ENCODE assay signal across 30 cellular contexts in genomic region chr11:1239596-1240205, GRCh38. TPM values are rescaled to one million over a fixed set of nuclear protein-coding genes. Genes with fewer than 3 reads are reported as not detected.
"Had no signal": no experiment of that assay in that cellular context is flagged by ENCODE, and none has a peak within 500 bp of the region (broad histone marks: within the 10 kb centered on the region; RNA-seq: fewer than 3 reads in every experiment).

No MANE protein-coding gene starts in this region.

- ATAC-seq: stimulated activated effector memory CD8-positive, alpha-beta T cell treated with anti-CD3 and anti-CD28 coated beads, Interleukin-12 subunit alpha, Interleukin-12 subunit beta, amount 100 ng/mL, for 72 hours; stimulated activated memory B cell treated with anti-CD40 and anti-IgM and Interleukin-4, amounts not matched to agents 10 μg/mL and 1 μg/mL and 100 μg/mL, for 72 hours; stimulated activated naive B cell treated with anti-CD40 and anti-IgM and Interleukin-4, amounts not matched to agents 10 μg/mL and 1 μg/mL and 100 μg/mL, for 72 hours; stimulated activated naive CD8-positive, alpha-beta T cell treated with anti-CD3 and anti-CD28 coated beads, Interleukin-15, amount 100 ng/mL, for 72 hours; stimulated activated naive CD8-positive, alpha-beta T cell treated with anti-CD3 and anti-CD28 coated beads, Interleukin-15, Interleukin-2, amounts not matched to agents 100 U/mL and 50 U/mL, for 24 hours had no signal

- H3K4me3 ChIP-seq: stomach, suprapubic skin, testis, thoracic aorta, thyroid gland, tibial artery, tibial nerve, transverse colon, upper lobe of left lung, upper lobe of right lung, uterus, vagina had no signal

- H3K36me3 ChIP-seq: suprapubic skin, thoracic aorta, thyroid gland, tibial artery, transverse colon, upper lobe of left lung, upper lobe of right lung, uterus, vagina had no signal

- DNase-seq: stimulated activated CD4-positive, alpha-beta T cell treated with anti-CD3 and anti-CD28 coated beads, Interleukin-2, amount 100 ng/mL, for 48 hours; stimulated activated CD4-positive, alpha-beta T cell treated with anti-CD3 and anti-CD28 coated beads, Interleukin-4, amount 100 ng/mL, for 1 hour; stimulated activated CD4-positive, alpha-beta T cell treated with anti-CD3 and anti-CD28 coated beads, Interleukin-4, amount 100 ng/mL, for 24 hours; stimulated activated CD4-positive, alpha-beta T cell treated with anti-CD3 and anti-CD28 coated beads, Interleukin-4, amount 100 ng/mL, for 4 hours; stimulated activated CD8-positive, alpha-beta memory T cell treated with anti-CD3 and anti-CD28 coated beads, Interleukin-4, amount 100 ng/mL, for 48 hours; stimulated activated naive B cell treated with anti-CD40 and anti-IgM and Interleukin-4, amounts not matched to agents 10 μg/mL and 1 μg/mL and 100 μg/mL, for 72 hours; stimulated activated naive CD4-positive, alpha-beta T cell; stimulated activated naive CD4-positive, alpha-beta T cell treated with Interleukin-2 at 50 U/mL for 16 hours; stimulated activated naive CD8-positive, alpha-beta T cell treated with anti-CD3 and anti-CD28 coated beads, Interleukin-15, amount 100 ng/mL, for 72 hours; stimulated activated naive CD8-positive, alpha-beta T cell treated with anti-CD3 and anti-CD28 coated beads, Interleukin-15, Interleukin-2, amounts not matched to agents 100 U/mL and 50 U/mL, for 24 hours; substantia nigra; testis; tibial artery; upper lobe of right lung; uterus had no signal

- H3K4me1 ChIP-seq: suprapubic skin, testis, thyroid gland, tibial artery, tibial nerve, upper lobe of left lung, upper lobe of right lung, uterus, vagina had no signal

- H3K9me3 ChIP-seq: stomach, suprapubic skin, testis, thoracic aorta, thyroid gland, tibial artery, transverse colon, upper lobe of left lung, upper lobe of right lung, uterus, vagina had no signal

- H3K27me3 ChIP-seq: stomach, suprapubic skin, testis, thyroid gland, tibial artery, tibial nerve, transverse colon, upper lobe of left lung, upper lobe of right lung, uterus, vagina had no signal

- H3K27ac ChIP-seq: stomach, suprapubic skin, testis, thoracic aorta, thyroid gland, tibial artery, tibial nerve, upper lobe of left lung, upper lobe of right lung, uterus, vagina had no signal

- FAIRE-seq: urothelium cell line had no signal

RNA-seq across cellular contexts. Expression of gene MUC5B, which starts 16.8 kb away (rescaled TPM):
- total RNA-seq: subcutaneous adipose tissue, temporal lobe, thoracic aorta, thyroid gland, ureter, urinary bladder had no signal
- polyA plus RNA-seq: urinary bladder had no signal
